Comparison of ENCODE assay signal across 14 cellular contexts in genomic region chr5:92328584-92329259, GRCh38.
DNase-seq lines count a peak whose midpoint lies in the region; ATAC-seq and TF ChIP-seq lines count a peak whose summit lies in the region.
"Had no signal": no experiment of that assay in that cellular context is flagged by ENCODE, and none has a peak within 500 bp of the region (broad histone marks: within the 10 kb centered on the region; RNA-seq: fewer than 3 reads in every experiment).

No MANE protein-coding gene starts in this region.

- H3K36me3 ChIP-seq in adipocyte (ENCODE audit: control insufficient read depth, insufficient read depth, low read length, severe bottlenecking) = no peaks in the 10 kb centered on the region
- H3K36me3 ChIP-seq in heart left ventricle = no peaks in the 10 kb centered on the region
- H3K36me3 ChIP-seq in right atrium auricular region = no peaks in the 10 kb centered on the region
- H3K36me3 ChIP-seq in H7 (replicated peaks; ENCODE audit: control insufficient read depth, insufficient read depth, low read length) = no peaks in the 10 kb centered on the region

- H3K9ac ChIP-seq in adipocyte (ENCODE audit: low read length) = no peak overlapping the region

- 40 to 43% (median 41%) methylated on average over 4 of the region's 4 CpGs for WGBS in heart left ventricle, 4 donors

- no peaks in the 10 kb centered on the region for H3K27me3 ChIP-seq in adipocyte (replicated peaks; ENCODE audit: control insufficient read depth, insufficient read depth, low read length)
- no peaks in the 10 kb centered on the region for H3K27me3 ChIP-seq in heart left ventricle
- no peaks in the 10 kb centered on the region for H3K27me3 ChIP-seq in right atrium auricular region
- no peaks in the 10 kb centered on the region for H3K27me3 ChIP-seq in H7 (ENCODE audit: control insufficient read depth, insufficient read depth, low read length)

- no peak overlapping the region for H3K27ac Mint-ChIP-seq in stimulated activated naive B cell treated with anti-CD40 and anti-IgM and Interleukin-4, amounts not matched to agents 10 μg/mL and 1 μg/mL and 100 μg/mL, for 72 hours
- H3K27ac Mint-ChIP-seq: CD14-positive monocyte; CD8-positive, alpha-beta T cell had no signal

- ATAC-seq in heart left ventricle (peak; percentile 82 to 93 (median 86)), HG02981 (IDR thresholded peaks at IDR 0.05; ENCODE audit: unreplicated experiment) (no peak)
- no peak for ATAC-seq in stimulated activated naive B cell treated with anti-CD40 and anti-IgM and Interleukin-4, amounts not matched to agents 10 μg/mL and 1 μg/mL and 100 μg/mL, for 72 hours (replicated peaks)
- ATAC-seq: A549; CD8-positive, alpha-beta T cell; HCT116 had no signal

- H3K27me3 Mint-ChIP-seq in stimulated activated naive B cell treated with anti-CD40 and anti-IgM and Interleukin-4, amounts not matched to agents 10 μg/mL and 1 μg/mL and 100 μg/mL, for 72 hours = no peaks in the 10 kb centered on the region

- H3K4me1 Mint-ChIP-seq in stimulated activated naive B cell treated with anti-CD40 and anti-IgM and Interleukin-4, amounts not matched to agents 10 μg/mL and 1 μg/mL and 100 μg/mL, for 72 hours = no peaks in the 10 kb centered on the region
- H3K4me1 Mint-ChIP-seq: CD14-positive monocyte had no signal

- H3K9me3 ChIP-seq in adipocyte (ENCODE audit: control insufficient read depth, low read length) (no peaks in the 10 kb centered on the region), heart left ventricle (no peaks in the 10 kb centered on the region), right atrium auricular region (no peaks in the 10 kb centered on the region)
- H3K9me3 ChIP-seq: A549, Caco-2 had no signal

- H3K27ac ChIP-seq in heart left ventricle = peak overlapping the region in 11 of 12 donors; percentile 3 to 75 (median 57)
- H3K27ac ChIP-seq in right atrium auricular region = peak overlapping the region; percentile 31 to 85
- H3K27ac ChIP-seq: A549, HL-60 had no signal

- TF ChIP-seq CTCF in heart left ventricle (IDR thresholded peaks at IDR 0.05) (no peak), right atrium auricular region (IDR thresholded peaks at IDR 0.05) (no peak)

- intact Hi-C loops in heart left ventricle (cut with DNase I) = no loop called here

- TF ChIP-seq POLR2A in heart left ventricle (IDR thresholded peaks at IDR 0.05) = no peak

- no peak overlapping the region for H3K4me3 Mint-ChIP-seq in stimulated activated naive B cell treated with anti-CD40 and anti-IgM and Interleukin-4, amounts not matched to agents 10 μg/mL and 1 μg/mL and 100 μg/mL, for 72 hours
- H3K4me3 Mint-ChIP-seq: CD14-positive monocyte; CD8-positive, alpha-beta T cell had no signal

- H3K4me1 ChIP-seq in adipocyte (ENCODE audit: control insufficient read depth, insufficient read depth, low read length) (peaks cover 13% of the 10 kb centered on the region), heart left ventricle (peaks cover 0 to 6% (median 0%) of the 10 kb centered on the region in 12 donors), right atrium auricular region (no peaks in the 10 kb centered on the region)
- H3K4me1 ChIP-seq: Caco-2 had no signal

- H3K9me3 Mint-ChIP-seq in stimulated activated naive B cell treated with anti-CD40 and anti-IgM and Interleukin-4, amounts not matched to agents 10 μg/mL and 1 μg/mL and 100 μg/mL, for 72 hours = peaks cover 0 to 1% of the 10 kb centered on the region in 2 donors
- H3K9me3 Mint-ChIP-seq: CD8-positive, alpha-beta T cell had no signal

- H3K4me3 ChIP-seq in adipocyte (ENCODE audit: low read length) = no peak overlapping the region
- peak overlapping the region in 2 of 12 donors; percentile 6 to 33 for H3K4me3 ChIP-seq in heart left ventricle
- H3K4me3 ChIP-seq in right atrium auricular region = peak overlapping the region in 1 of 2 donors; percentile 30
- no peak overlapping the region for H3K4me3 ChIP-seq in H7 (ENCODE audit: insufficient read depth, low read depth, low read length)
- H3K4me3 ChIP-seq: A549 had no signal

- DNase-seq in adipocyte (ENCODE audit: low read depth) = peak; percentile 47
- peak in 3 of 5 donors; percentile 26 to 55 (median 44) for DNase-seq in heart left ventricle
- no peak for DNase-seq in right atrium auricular region (ENCODE audit: low spot score)
- DNase-seq in renal cortical epithelial cell (ENCODE audit: low read depth) = peak; percentile 38
- DNase-seq in stimulated activated naive B cell treated with anti-CD40 and anti-IgM and Interleukin-4, amounts not matched to agents 10 μg/mL and 1 μg/mL and 100 μg/mL, for 72 hours = no peak
- DNase-seq in H7 = no peak
- no peak for DNase-seq in GOT3 (lab: John Stamatoyannopoulos, UW)
- DNase-seq: Caco-2; CD8-positive, alpha-beta T cell had no signal

- H3K36me3 Mint-ChIP-seq in stimulated activated naive B cell treated with anti-CD40 and anti-IgM and Interleukin-4, amounts not matched to agents 10 μg/mL and 1 μg/mL and 100 μg/mL, for 72 hours = no peaks in the 10 kb centered on the region
- H3K36me3 Mint-ChIP-seq: CD14-positive monocyte; CD8-positive, alpha-beta T cell had no signal

Comparison
In these comparisons a context has a peak if more than half of its experiments do, and no peak if none do; other contexts are left out.
1. DNase-seq: peak in adipocyte (single experiment), heart left ventricle (3 of 5) and renal cortical epithelial cell (single experiment); none in right atrium auricular region (single experiment), stimulated activated naive B cell treated with anti-CD40 and anti-IgM and Interleukin-4, amounts not matched to agents 10 μg/mL and 1 μg/mL and 100 μg/mL, for 72 hours (single experiment), H7 (single experiment) and GOT3 (single experiment).
2. ATAC-seq: peak in heart left ventricle (4 of 4); none in stimulated activated naive B cell treated with anti-CD40 and anti-IgM and Interleukin-4, amounts not matched to agents 10 μg/mL and 1 μg/mL and 100 μg/mL, for 72 hours (0 of 2) and HG02981 (single experiment).